In the genomic region with DNA sequence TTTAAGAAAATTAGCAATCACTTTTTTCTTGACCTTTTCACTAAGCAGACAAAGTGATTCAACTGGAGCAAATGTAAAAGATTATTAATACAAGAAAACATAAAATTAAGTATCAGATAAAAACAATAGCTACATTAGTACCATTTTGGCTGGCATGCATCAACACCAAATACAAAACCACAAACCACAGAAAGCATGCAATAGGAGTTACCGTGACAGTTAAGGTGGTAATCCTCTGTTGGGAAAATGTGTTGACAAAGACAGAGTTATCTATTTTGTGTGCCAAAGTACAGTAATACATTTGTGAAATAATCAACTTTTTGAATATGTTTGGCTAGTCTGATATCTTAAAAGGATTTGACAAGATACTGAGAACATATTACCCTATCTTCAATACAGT, we compare ENCODE assay signal across 21 cellular contexts.
DNase-seq lines count a peak whose midpoint lies in the region; ATAC-seq lines count a peak whose summit lies in the region.
"Had no signal": no experiment of that assay in that cellular context is flagged by ENCODE, and none has a peak within 500 bp of the region (broad histone marks: within the 10 kb centered on the region; RNA-seq: fewer than 3 reads in every experiment).

No MANE protein-coding gene starts in this region.

- H3K4me3 ChIP-seq in BLaER1 treated with 17β-estradiol and CSF1 and Interleukin-3, amounts not matched to agents 10 nM and 100 nM: no peak overlapping the region
- H3K4me3 ChIP-seq in SJCRH30: no peak overlapping the region
- H3K4me3 ChIP-seq: A549, GM23248, HAP-1, MG63 had no signal

- H3K27me3 ChIP-seq in BLaER1 treated with 17β-estradiol and CSF1 and Interleukin-3, amounts not matched to agents 10 nM and 100 nM: no peaks in the 10 kb centered on the region
- H3K27me3 ChIP-seq in SJCRH30: no peaks in the 10 kb centered on the region
- H3K27me3 ChIP-seq: BE2C, MG63 had no signal

- DNase-seq in SJCRH30 (peak in 1 of 2 experiments; percentile 58), myocyte (ENCODE audit: low read depth) (peak; percentile 31), cortex of kidney (lab: John Stamatoyannopoulos, UW) (no peak)
- no peak for DNase-seq in activated CD8-positive, alpha-beta memory T cell treated with anti-CD3 and anti-CD28 coated beads, Interleukin-2, amount 50 U/mL, for 48 hours
- DNase-seq: BE2C, Caco-2, DMS 273 treated with DMSO at 0.1 percent for 48 hours, GDM1, GM23248, KG1, MG63, NCI-H1048, NCI-H1417 treated with DMSO at 0.1 percent for 48 hours, NCI-H1930, NCI-H510A had no signal

- H3K9ac ChIP-seq in BLaER1 treated with 17β-estradiol and CSF1 and Interleukin-3, amounts not matched to agents 10 nM and 100 nM: no peak overlapping the region
- H3K9ac ChIP-seq: GM23248 had no signal

- H3K4me1 ChIP-seq in BLaER1 treated with 17β-estradiol and CSF1 and Interleukin-3, amounts not matched to agents 10 nM and 100 nM: peaks cover 15 to 42% (median 25%) of the 10 kb centered on the region in 10 experiments
- H3K4me1 ChIP-seq in SJCRH30: peaks cover 42% of the 10 kb centered on the region
- H3K4me1 ChIP-seq: A549, BE2C, Caco-2 had no signal

- no peaks in the 10 kb centered on the region for H3K9me3 ChIP-seq in BLaER1 treated with 17β-estradiol and CSF1 and Interleukin-3, amounts not matched to agents 10 nM and 100 nM (replicated peaks in 1 of 11)
- H3K9me3 ChIP-seq in KOPT-K1 (ENCODE audit: insufficient read depth, low read length, poor library complexity, severe bottlenecking) (no peaks in the 10 kb centered on the region), SJCRH30 (replicated peaks) (no peaks in the 10 kb centered on the region)
- H3K9me3 ChIP-seq: A549, BE2C, Caco-2, HAP-1, MG63 had no signal

- no peak for ATAC-seq in HG03565 (IDR thresholded peaks at IDR 0.05; ENCODE audit: unreplicated experiment)
- ATAC-seq: A549, Right ventricle myocardium inferior had no signal

- peak overlapping the region in 7 of 11 experiments; percentile 32 to 51 (median 37); a peak in 13 of 22 replicates for H3K4me2 ChIP-seq in BLaER1 treated with 17β-estradiol and CSF1 and Interleukin-3, amounts not matched to agents 10 nM and 100 nM
- H3K4me2 ChIP-seq: A549 had no signal

- no peaks in the 10 kb centered on the region for H3K36me3 ChIP-seq in BLaER1 treated with 17β-estradiol and CSF1 and Interleukin-3, amounts not matched to agents 10 nM and 100 nM
- H3K36me3 ChIP-seq in KOPT-K1 (ENCODE audit: insufficient read depth, low read length) (no peaks in the 10 kb centered on the region), SJCRH30 (no peaks in the 10 kb centered on the region)
- H3K36me3 ChIP-seq: BE2C, HAP-1, MG63 had no signal

- no peak overlapping the region for H3K27ac ChIP-seq in BLaER1 treated with 17β-estradiol and CSF1 and Interleukin-3, amounts not matched to agents 10 nM and 100 nM
- H3K27ac ChIP-seq in KOPT-K1 (ENCODE audit: low read depth, low read length, poor library complexity, severe bottlenecking) (peak overlapping the region; percentile 21), SJCRH30 (0 out of 2 replicates have a peak overlapping the region, but pooled peaks have one; percentile 0)
- H3K27ac ChIP-seq: A549, GM23248 had no signal

- no peaks in the 10 kb centered on the region for H4K20me1 ChIP-seq in BLaER1 treated with 17β-estradiol and CSF1 and Interleukin-3, amounts not matched to agents 10 nM and 100 nM

Comparison
In these comparisons a context has a peak if more than half of its experiments do, and no peak if none do; other contexts are left out.
1. H3K27ac ChIP-seq: peak in KOPT-K1 (single experiment) and SJCRH30 (single experiment); none in BLaER1 treated with 17β-estradiol and CSF1 and Interleukin-3, amounts not matched to agents 10 nM and 100 nM (0 of 11).